ENCODE assay signal across 24 cellular contexts in genomic region chr15:51088585-51088984, GRCh38. TPM values are rescaled to one million over a fixed set of nuclear protein-coding genes. Genes with fewer than 3 reads are reported as not detected.
DNase-seq lines count a peak whose midpoint lies in the region; ATAC-seq, FAIRE-seq and TF ChIP-seq lines count a peak whose summit lies in the region.
"Had no signal": no experiment of that assay in that cellular context is flagged by ENCODE, and none has a peak within 500 bp of the region (broad histone marks: within the 10 kb centered on the region; RNA-seq: fewer than 3 reads in every experiment).

No MANE protein-coding gene starts in this region.

- no peak for ATAC-seq in HG03378 (IDR thresholded peaks at IDR 0.05; ENCODE audit: unreplicated experiment)
- ATAC-seq: K562 had no signal

- peaks cover 4 to 5% of the 10 kb centered on the region in 2 donors for H3K4me1 ChIP-seq in uterus

- H3K4me3 ChIP-seq in bronchial epithelial cell (ENCODE audit: low read depth, low read length) (no peak overlapping the region), uterus (no peak overlapping the region)
- H3K4me3 ChIP-seq: K562, Peyer's patch, SK-N-MC had no signal

- no peak for TF ChIP-seq POLR2A in uterus (IDR thresholded peaks at IDR 0.05)

- intact Hi-C loops in uterus (cut with DNase I; ENCODE audit: low total_unique reads) = no loop called here

- H3K27me3 ChIP-seq in bronchial epithelial cell (ENCODE audit: control insufficient read depth, insufficient read depth, low read length) (peaks cover 10% of the 10 kb centered on the region), uterus (no peaks in the 10 kb centered on the region)
- H3K27me3 ChIP-seq: Peyer's patch had no signal

- TF ChIP-seq CTCF in bronchial epithelial cell (IDR thresholded peaks at IDR 0.05; ENCODE audit: insufficient read depth, low read length, severe bottlenecking) (no peak), uterus (IDR thresholded peaks at IDR 0.05) (no peak)

- H3K27ac ChIP-seq in uterus = peak overlapping the region; percentile 92 to 98
- H3K27ac ChIP-seq: Peyer's patch, SK-N-MC had no signal

- no peaks in the 10 kb centered on the region for H3K36me3 ChIP-seq in bronchial epithelial cell (ENCODE audit: control insufficient read depth, insufficient read depth, low read length)
- H3K36me3 ChIP-seq in uterus = no peaks in the 10 kb centered on the region
- H3K36me3 ChIP-seq: Peyer's patch had no signal

- H3K9me3 ChIP-seq in uterus = no peaks in the 10 kb centered on the region
- H3K9me3 ChIP-seq: Peyer's patch had no signal

- peak; percentile 13 for FAIRE-seq in bronchial epithelial cell (lab: Jason Lieb, UNC)
- FAIRE-seq: GM12891, GM19239, HTR-8/SVneo, K562 had no signal

- DNase-seq in NCI-H345 (lab: John Stamatoyannopoulos, UW) = peak; percentile 6
- DNase-seq in NCI-H345 treated with DMSO at 0.1 percent for 48 hours (lab: John Stamatoyannopoulos, UW; ENCODE audit: unreplicated experiment) = no peak
- peak; percentile 62 for DNase-seq in NCI-H146 (lab: John Stamatoyannopoulos, UW)
- DNase-seq in bronchial epithelial cell (ENCODE audit: low read depth) = no peak
- no peak for DNase-seq in uterus
- DNase-seq in NOMO-1 (lab: John Stamatoyannopoulos, UW; ENCODE audit: unreplicated experiment in 2 of 2) = no peak
- DNase-seq: Calu3, DMS79 treated with DMSO at 0.1 percent for 48 hours, GF-D8, H7, Kasumi-1, MV-4-11, NCI-H1105, NCI-H187, OCI-M1, Peyer's patch, SIG-M5, SW 1271 had no signal

RNA-seq across cellular contexts. Expression of gene TNFAIP8L3, which starts 6.1 kb away (rescaled TPM):
- total RNA-seq in bronchial epithelial cell (5.0 and 7.6 TPM in 2 replicates), uterus (100 to 1,000 TPM in 1 of 4 donors, 10 to 100 TPM in 3; 20.0 to 173 (median 43.2) TPM)
- total RNA-seq: Calu3, K562 had no signal

Comparison
In these comparisons a context has a peak if more than half of its experiments do, and no peak if none do; other contexts are left out.
1. DNase-seq: peak in NCI-H345 (single experiment) and NCI-H146 (single experiment); none in NCI-H345 treated with DMSO at 0.1 percent for 48 hours (single experiment), bronchial epithelial cell (single experiment), uterus (0 of 2) and NOMO-1 (0 of 2).